Comparison of ENCODE assay signal across 1 cellular context in genomic region chr11:65429069-65429681, GRCh38.
TF ChIP-seq lines count a peak whose summit lies in the region.

No MANE protein-coding gene starts in this region.

TF ChIP-seq in K562, 482 proteins besides CTCF, POLR2A, EP300 and RAD21 (continued from another document and continues in another):
- TF ChIP-seq IRF9 (tag; IDR thresholded peaks at IDR 0.05): no peak
- TF ChIP-seq POLR2AphosphoS2 (IDR thresholded peaks at IDR 0.05; ENCODE audit: low read length): peak; percentile 93
- no peak for TF ChIP-seq ZNF184 (CRISPR knock-in tag; IDR thresholded peaks at IDR 0.05)
- no peak for TF ChIP-seq SMAD2 (IDR thresholded peaks at IDR 0.05; ENCODE audit: low read depth, low read length)
- no peak for TF ChIP-seq ILK (tag; IDR thresholded peaks at IDR 0.05; ENCODE audit: borderline replicate concordance, low read depth)
- no peak for TF ChIP-seq ZNF311 (CRISPR knock-in tag; IDR thresholded peaks at IDR 0.05)
- no peak for TF ChIP-seq ESRRB (CRISPR knock-in tag; IDR thresholded peaks at IDR 0.05; ENCODE audit: borderline replicate concordance)
- no peak for TF ChIP-seq NR3C1 (CRISPR knock-in tag; IDR thresholded peaks at IDR 0.05)
- TF ChIP-seq ELF4 (CRISPR knock-in tag; IDR thresholded peaks at IDR 0.05): peak; percentile 91
- no peak for TF ChIP-seq MTF1 (CRISPR knock-in tag; IDR thresholded peaks at IDR 0.05; ENCODE audit: borderline replicate concordance)
- TF ChIP-seq CLOCK (CRISPR knock-in tag; IDR thresholded peaks at IDR 0.05; ENCODE audit: borderline replicate concordance): no peak
- TF ChIP-seq ZNF124 (CRISPR knock-in tag; IDR thresholded peaks at IDR 0.05): no peak
- no peak for TF ChIP-seq ZNF668 (CRISPR knock-in tag; IDR thresholded peaks at IDR 0.05)
- peak; percentile 58; the same call in 1 of the 2 replicates for TF ChIP-seq EHMT2 (IDR thresholded peaks at IDR 0.05)
- TF ChIP-seq ZNF507 (tag; conservative IDR thresholded peaks at IDR 0.05): no peak
- TF ChIP-seq ELK1 (CRISPR knock-in tag; IDR thresholded peaks at IDR 0.05): no peak
- TF ChIP-seq TCF15 (CRISPR knock-in tag; IDR thresholded peaks at IDR 0.05): no peak
- TF ChIP-seq POLR3G (IDR thresholded peaks at IDR 0.05; ENCODE audit: extremely low read depth, insufficient read length, insufficient replicate concordance): no peak
- no peak for TF ChIP-seq ZNF79 (CRISPR knock-in tag; IDR thresholded peaks at IDR 0.05; ENCODE audit: low read depth)
- no peak for TF ChIP-seq CEBPB (tag; IDR thresholded peaks at IDR 0.05)
- no peak for TF ChIP-seq CCNT2 (IDR thresholded peaks at IDR 0.05; ENCODE audit: borderline replicate concordance, extremely low read depth, insufficient read length, low read depth, low read length)
- no peak for TF ChIP-seq E2F6 (IDR thresholded peaks at IDR 0.05; ENCODE audit: borderline replicate concordance in 1 of 2, extremely low read depth in 1 of 2, insufficient read depth in 1 of 2, insufficient read length in 1 of 2, low read depth in 1 of 2, low read length in 1 of 2, poor library complexity in 1 of 2, severe bottlenecking in 1 of 2)
- no peak for TF ChIP-seq ZNF23 (CRISPR knock-in tag; IDR thresholded peaks at IDR 0.05)
- no peak for TF ChIP-seq ZNF518B (CRISPR knock-in tag; IDR thresholded peaks at IDR 0.05)
- no peak for TF ChIP-seq ETV6 (IDR thresholded peaks at IDR 0.05; ENCODE audit: borderline replicate concordance in 1 of 2, low read depth in 2 of 2, low read length in 1 of 2)
- no peak for TF ChIP-seq ETV6 (CRISPR knock-in tag; IDR thresholded peaks at IDR 0.05; ENCODE audit: borderline replicate concordance)
- TF ChIP-seq ZNF699 (CRISPR knock-in tag; IDR thresholded peaks at IDR 0.05; ENCODE audit: insufficient replicate concordance): no peak
- TF ChIP-seq TRIM25 (IDR thresholded peaks at IDR 0.05; ENCODE audit: borderline replicate concordance): peak; percentile 16; the same call in 1 of the 2 replicates
- TF ChIP-seq SNRNP70 (optimal IDR thresholded peaks at IDR 0.05; ENCODE audit: low read depth, low read length): no peak
- no peak for TF ChIP-seq TCF3 (CRISPR knock-in tag; IDR thresholded peaks at IDR 0.05)
- TF ChIP-seq ZKSCAN1 (IDR thresholded peaks at IDR 0.05; ENCODE audit: low read depth, low read length): no peak
- TF ChIP-seq NR2F6 (CRISPR knock-in tag; IDR thresholded peaks at IDR 0.05): 0 out of 2 replicates have a peak, but pooled peaks have one; percentile 16
- no peak for TF ChIP-seq ZBTB8A (IDR thresholded peaks at IDR 0.05; ENCODE audit: partially characterized antibody)
- TF ChIP-seq PRMT5 (CRISPR knock-in tag; IDR thresholded peaks at IDR 0.05): no peak
- no peak for TF ChIP-seq SRSF1 (IDR thresholded peaks at IDR 0.05; ENCODE audit: low read depth, low read length)
- TF ChIP-seq TBL1XR1 (IDR thresholded peaks at IDR 0.05; ENCODE audit: low read length in 2 of 2): no peak; a peak in 1 of 4 replicates
- TF ChIP-seq NFRKB (IDR thresholded peaks at IDR 0.05; ENCODE audit: low read depth): no peak
- no peak for TF ChIP-seq CEBPG (CRISPR knock-in tag; IDR thresholded peaks at IDR 0.05)
- 0 out of 4 replicates have a peak, but pooled peaks of 1 of the 2 experiments have one; percentile 6 for TF ChIP-seq CEBPG (tag; conservative IDR thresholded peaks at IDR 0.05 in 1 of 2, IDR thresholded peaks at IDR 0.05 in 1 of 2)
- 0 out of 2 replicates have a peak, but pooled peaks have one; percentile 40 for TF ChIP-seq SOX6 (IDR thresholded peaks at IDR 0.05)
- TF ChIP-seq ATF6 (CRISPR knock-in tag; IDR thresholded peaks at IDR 0.05): no peak
- no peak for TF ChIP-seq STAG1 (CRISPR knock-in tag; IDR thresholded peaks at IDR 0.05; ENCODE audit: borderline replicate concordance)
- TF ChIP-seq MXI1 (IDR thresholded peaks at IDR 0.05; ENCODE audit: low read depth, low read length): no peak
- TF ChIP-seq LEF1 (IDR thresholded peaks at IDR 0.05): no peak
- TF ChIP-seq ZFPM2 (CRISPR knock-in tag; IDR thresholded peaks at IDR 0.05): no peak
- no peak for TF ChIP-seq PATZ1 (CRISPR knock-in tag; IDR thresholded peaks at IDR 0.05; ENCODE audit: borderline replicate concordance)
- TF ChIP-seq THRB (CRISPR knock-in tag; conservative IDR thresholded peaks at IDR 0.05): peak; percentile 96
- no peak for TF ChIP-seq ZNF224 (CRISPR knock-in tag; IDR thresholded peaks at IDR 0.05)
- peak; percentile 11; the same call in 1 of the 2 replicates for TF ChIP-seq STAT5A (IDR thresholded peaks at IDR 0.05; ENCODE audit: borderline replicate concordance, low read length)
- no peak for TF ChIP-seq NUFIP1 (IDR thresholded peaks at IDR 0.05; ENCODE audit: partially characterized antibody)
- peak; percentile 34 for TF ChIP-seq HDAC3 (IDR thresholded peaks at IDR 0.05; ENCODE audit: borderline replicate concordance, partially characterized antibody)
- TF ChIP-seq USF1 (CRISPR knock-in tag; IDR thresholded peaks at IDR 0.05): no peak
